ENCODE assay signal across 1 cellular context in genomic region chr10:132848306-132848705, GRCh38.
TF ChIP-seq lines count a peak whose summit lies in the region.

No MANE protein-coding gene starts in this region.

TF ChIP-seq in H1, 55 proteins besides CTCF, POLR2A, EP300 and RAD21 (continued from another document):
- TF ChIP-seq USF2 (IDR thresholded peaks at IDR 0.05; ENCODE audit: low read length) (no peak), MAFK (IDR thresholded peaks at IDR 0.05; ENCODE audit: low read depth, low read length) (no peak), SIN3A (conservative IDR thresholded peaks at IDR 0.05 in 1 of 2, IDR thresholded peaks at IDR 0.05 in 1 of 2; ENCODE audit: low read depth in 1 of 2, low read length in 2 of 2) (no peak), HDAC2 (IDR thresholded peaks at IDR 0.05; ENCODE audit: borderline replicate concordance in 1 of 2, low read depth in 2 of 2, low read length in 2 of 2) (no peak), BCL11A (IDR thresholded peaks at IDR 0.05; ENCODE audit: low read depth in 2 of 2, low read length in 2 of 2) (no peak), SAP30 (IDR thresholded peaks at IDR 0.05; ENCODE audit: insufficient read depth, insufficient replicate concordance, low read length) (no peak), SIX5 (IDR thresholded peaks at IDR 0.05; ENCODE audit: low read depth, low read length) (no peak), CBX8 (IDR thresholded peaks at IDR 0.05; ENCODE audit: borderline replicate concordance, low read depth, low read length) (no peak), KDM5A (IDR thresholded peaks at IDR 0.05; ENCODE audit: low read length) (no peak)
- TF ChIP-seq, protein P1, sequence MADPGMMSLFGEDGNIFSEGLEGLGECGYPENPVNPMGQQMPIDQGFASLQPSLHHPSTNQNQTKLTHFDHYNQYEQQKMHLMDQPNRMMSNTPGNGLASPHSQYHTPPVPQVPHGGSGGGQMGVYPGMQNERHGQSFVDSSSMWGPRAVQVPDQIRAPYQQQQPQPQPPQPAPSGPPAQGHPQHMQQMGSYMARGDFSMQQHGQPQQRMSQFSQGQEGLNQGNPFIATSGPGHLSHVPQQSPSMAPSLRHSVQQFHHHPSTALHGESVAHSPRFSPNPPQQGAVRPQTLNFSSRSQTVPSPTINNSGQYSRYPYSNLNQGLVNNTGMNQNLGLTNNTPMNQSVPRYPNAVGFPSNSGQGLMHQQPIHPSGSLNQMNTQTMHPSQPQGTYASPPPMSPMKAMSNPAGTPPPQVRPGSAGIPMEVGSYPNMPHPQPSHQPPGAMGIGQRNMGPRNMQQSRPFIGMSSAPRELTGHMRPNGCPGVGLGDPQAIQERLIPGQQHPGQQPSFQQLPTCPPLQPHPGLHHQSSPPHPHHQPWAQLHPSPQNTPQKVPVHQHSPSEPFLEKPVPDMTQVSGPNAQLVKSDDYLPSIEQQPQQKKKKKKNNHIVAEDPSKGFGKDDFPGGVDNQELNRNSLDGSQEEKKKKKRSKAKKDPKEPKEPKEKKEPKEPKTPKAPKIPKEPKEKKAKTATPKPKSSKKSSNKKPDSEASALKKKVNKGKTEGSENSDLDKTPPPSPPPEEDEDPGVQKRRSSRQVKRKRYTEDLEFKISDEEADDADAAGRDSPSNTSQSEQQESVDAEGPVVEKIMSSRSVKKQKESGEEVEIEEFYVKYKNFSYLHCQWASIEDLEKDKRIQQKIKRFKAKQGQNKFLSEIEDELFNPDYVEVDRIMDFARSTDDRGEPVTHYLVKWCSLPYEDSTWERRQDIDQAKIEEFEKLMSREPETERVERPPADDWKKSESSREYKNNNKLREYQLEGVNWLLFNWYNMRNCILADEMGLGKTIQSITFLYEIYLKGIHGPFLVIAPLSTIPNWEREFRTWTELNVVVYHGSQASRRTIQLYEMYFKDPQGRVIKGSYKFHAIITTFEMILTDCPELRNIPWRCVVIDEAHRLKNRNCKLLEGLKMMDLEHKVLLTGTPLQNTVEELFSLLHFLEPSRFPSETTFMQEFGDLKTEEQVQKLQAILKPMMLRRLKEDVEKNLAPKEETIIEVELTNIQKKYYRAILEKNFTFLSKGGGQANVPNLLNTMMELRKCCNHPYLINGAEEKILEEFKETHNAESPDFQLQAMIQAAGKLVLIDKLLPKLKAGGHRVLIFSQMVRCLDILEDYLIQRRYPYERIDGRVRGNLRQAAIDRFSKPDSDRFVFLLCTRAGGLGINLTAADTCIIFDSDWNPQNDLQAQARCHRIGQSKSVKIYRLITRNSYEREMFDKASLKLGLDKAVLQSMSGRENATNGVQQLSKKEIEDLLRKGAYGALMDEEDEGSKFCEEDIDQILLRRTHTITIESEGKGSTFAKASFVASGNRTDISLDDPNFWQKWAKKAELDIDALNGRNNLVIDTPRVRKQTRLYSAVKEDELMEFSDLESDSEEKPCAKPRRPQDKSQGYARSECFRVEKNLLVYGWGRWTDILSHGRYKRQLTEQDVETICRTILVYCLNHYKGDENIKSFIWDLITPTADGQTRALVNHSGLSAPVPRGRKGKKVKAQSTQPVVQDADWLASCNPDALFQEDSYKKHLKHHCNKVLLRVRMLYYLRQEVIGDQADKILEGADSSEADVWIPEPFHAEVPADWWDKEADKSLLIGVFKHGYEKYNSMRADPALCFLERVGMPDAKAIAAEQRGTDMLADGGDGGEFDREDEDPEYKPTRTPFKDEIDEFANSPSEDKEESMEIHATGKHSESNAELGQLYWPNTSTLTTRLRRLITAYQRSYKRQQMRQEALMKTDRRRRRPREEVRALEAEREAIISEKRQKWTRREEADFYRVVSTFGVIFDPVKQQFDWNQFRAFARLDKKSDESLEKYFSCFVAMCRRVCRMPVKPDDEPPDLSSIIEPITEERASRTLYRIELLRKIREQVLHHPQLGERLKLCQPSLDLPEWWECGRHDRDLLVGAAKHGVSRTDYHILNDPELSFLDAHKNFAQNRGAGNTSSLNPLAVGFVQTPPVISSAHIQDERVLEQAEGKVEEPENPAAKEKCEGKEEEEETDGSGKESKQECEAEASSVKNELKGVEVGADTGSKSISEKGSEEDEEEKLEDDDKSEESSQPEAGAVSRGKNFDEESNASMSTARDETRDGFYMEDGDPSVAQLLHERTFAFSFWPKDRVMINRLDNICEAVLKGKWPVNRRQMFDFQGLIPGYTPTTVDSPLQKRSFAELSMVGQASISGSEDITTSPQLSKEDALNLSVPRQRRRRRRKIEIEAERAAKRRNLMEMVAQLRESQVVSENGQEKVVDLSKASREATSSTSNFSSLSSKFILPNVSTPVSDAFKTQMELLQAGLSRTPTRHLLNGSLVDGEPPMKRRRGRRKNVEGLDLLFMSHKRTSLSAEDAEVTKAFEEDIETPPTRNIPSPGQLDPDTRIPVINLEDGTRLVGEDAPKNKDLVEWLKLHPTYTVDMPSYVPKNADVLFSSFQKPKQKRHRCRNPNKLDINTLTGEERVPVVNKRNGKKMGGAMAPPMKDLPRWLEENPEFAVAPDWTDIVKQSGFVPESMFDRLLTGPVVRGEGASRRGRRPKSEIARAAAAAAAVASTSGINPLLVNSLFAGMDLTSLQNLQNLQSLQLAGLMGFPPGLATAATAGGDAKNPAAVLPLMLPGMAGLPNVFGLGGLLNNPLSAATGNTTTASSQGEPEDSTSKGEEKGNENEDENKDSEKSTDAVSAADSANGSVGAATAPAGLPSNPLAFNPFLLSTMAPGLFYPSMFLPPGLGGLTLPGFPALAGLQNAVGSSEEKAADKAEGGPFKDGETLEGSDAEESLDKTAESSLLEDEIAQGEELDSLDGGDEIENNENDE (IDR thresholded peaks at IDR 0.05; ENCODE audit: insufficient replicate concordance, low read length) = no peak
